Comparison of ENCODE assay signal across 8 cellular contexts in genomic region chr9:125200216-125201047, GRCh38. TPM values are rescaled to one million over a fixed set of nuclear protein-coding genes. Genes with fewer than 3 reads are reported as not detected.
DNase-seq lines count a peak whose midpoint lies in the region; ATAC-seq and TF ChIP-seq lines count a peak whose summit lies in the region.

A gene with protein sequence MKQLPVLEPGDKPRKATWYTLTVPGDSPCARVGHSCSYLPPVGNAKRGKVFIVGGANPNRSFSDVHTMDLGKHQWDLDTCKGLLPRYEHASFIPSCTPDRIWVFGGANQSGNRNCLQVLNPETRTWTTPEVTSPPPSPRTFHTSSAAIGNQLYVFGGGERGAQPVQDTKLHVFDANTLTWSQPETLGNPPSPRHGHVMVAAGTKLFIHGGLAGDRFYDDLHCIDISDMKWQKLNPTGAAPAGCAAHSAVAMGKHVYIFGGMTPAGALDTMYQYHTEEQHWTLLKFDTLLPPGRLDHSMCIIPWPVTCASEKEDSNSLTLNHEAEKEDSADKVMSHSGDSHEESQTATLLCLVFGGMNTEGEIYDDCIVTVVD (plus strand): TSS chr9:125200542. CDS start chr9:125203014, 2,472 bp downstream.

- peaks cover 4% of the 10 kb centered on the region; the same call in 1 of the 2 replicates for H3F3A ChIP-seq in GM23338 (replicated peaks; ENCODE audit: low read depth)

- H3K4me2 ChIP-seq in GM23338 = peak within 1 kb of the TSS; percentile 79

- DNase-seq in Daoy (ENCODE audit: low read depth) (peak; percentile 98), GM23338 (ENCODE audit: low spot score) (peak; percentile 97), LHCN-M2 (ENCODE audit: low read depth) (peak; percentile 94), RWPE2 (ENCODE audit: low spot score) (peak; percentile 87), fibroblast of pulmonary artery (ENCODE audit: low read depth) (peak; percentile 97)
- peak; percentile 87 for DNase-seq in activated T-helper 9 cell treated with anti-CD3 and anti-CD28 coated beads, Interleukin-2, amount 50 U/mL, for 16 hours (ENCODE audit: low read depth)

- H3K27me3 Mint-ChIP-seq in GM23338 (ENCODE audit: insufficient read depth, low read depth, poor library complexity) (peaks cover 2% of the 10 kb centered on the region), nephron (ENCODE audit: low read depth) (no peaks in the 10 kb centered on the region)
- H3K27me3 Mint-ChIP-seq in stimulated activated naive CD8-positive, alpha-beta T cell treated with anti-CD3 and anti-CD28 coated beads, Interleukin-15, Interleukin-2, amounts not matched to agents 100 ng/mL and 50 ng/mL, for 24 hours = no peaks in the 10 kb centered on the region

- H3K4me3 ChIP-seq in GM23338 (peak within 1 kb of the TSS; percentile 64), RWPE2 (ENCODE audit: severe bottlenecking) (peak within 1 kb of the TSS; percentile 58), fibroblast of pulmonary artery (replicated peaks; ENCODE audit: low read depth, low read length) (peak within 1 kb of the TSS; percentile 71)

- H3K27me3 ChIP-seq in GM23338 (ENCODE audit: insufficient read depth) (no peaks in the 10 kb centered on the region), RWPE2 (ENCODE audit: insufficient read depth, poor library complexity, severe bottlenecking) (no peaks in the 10 kb centered on the region)

- H3K9me2 ChIP-seq in GM23338 (ENCODE audit: insufficient read depth) = no peaks in the 10 kb centered on the region

- H3K9me3 Mint-ChIP-seq in GM23338 (no peaks in the 10 kb centered on the region), nephron (no peaks in the 10 kb centered on the region)
- no peaks in the 10 kb centered on the region for H3K9me3 Mint-ChIP-seq in stimulated activated naive CD8-positive, alpha-beta T cell treated with anti-CD3 and anti-CD28 coated beads, Interleukin-15, Interleukin-2, amounts not matched to agents 100 ng/mL and 50 ng/mL, for 24 hours

- no peak for TF ChIP-seq CTCF in GM23338 (conservative IDR thresholded peaks at IDR 0.05; ENCODE audit: low read depth in 2 of 2)
- TF ChIP-seq CTCF in RWPE2 (IDR thresholded peaks at IDR 0.05; ENCODE audit: poor library complexity, severe bottlenecking) = no peak
- TF ChIP-seq CTCF in fibroblast of pulmonary artery (IDR thresholded peaks at IDR 0.05; ENCODE audit: low read length, missing control alignments) = no peak
- TF ChIP-seq CTCF in nephron (IDR thresholded peaks at IDR 0.05; ENCODE audit: unreplicated experiment in 3 of 3) = no peak

- H3K36me3 Mint-ChIP-seq in GM23338 (ENCODE audit: low read depth) = peaks cover 12% of the 10 kb centered on the region
- peaks cover 15% of the 10 kb centered on the region for H3K36me3 Mint-ChIP-seq in nephron (ENCODE audit: low read depth)
- H3K36me3 Mint-ChIP-seq in stimulated activated naive CD8-positive, alpha-beta T cell treated with anti-CD3 and anti-CD28 coated beads, Interleukin-15, Interleukin-2, amounts not matched to agents 100 ng/mL and 50 ng/mL, for 24 hours (ENCODE audit: low read depth) = peaks cover 26% of the 10 kb centered on the region

- peaks cover 7% of the 10 kb centered on the region for H3K4me1 Mint-ChIP-seq in GM23338
- H3K4me1 Mint-ChIP-seq in nephron = peaks cover 21% of the 10 kb centered on the region
- peaks cover 30% of the 10 kb centered on the region for H3K4me1 Mint-ChIP-seq in stimulated activated naive CD8-positive, alpha-beta T cell treated with anti-CD3 and anti-CD28 coated beads, Interleukin-15, Interleukin-2, amounts not matched to agents 100 ng/mL and 50 ng/mL, for 24 hours (ENCODE audit: low read depth)

- H3K27ac ChIP-seq in GM23338 (ENCODE audit: low read depth) = peak within 1 kb of the TSS; percentile 89
- H3K27ac ChIP-seq in RWPE2 (ENCODE audit: poor library complexity, severe bottlenecking) = peak within 1 kb of the TSS; percentile 51

- no peaks in the 10 kb centered on the region for H4K20me1 ChIP-seq in GM23338 (replicated peaks; ENCODE audit: insufficient read depth)

- H3K4me1 ChIP-seq in GM23338 (ENCODE audit: insufficient read depth) (peaks cover 7% of the 10 kb centered on the region), RWPE2 (ENCODE audit: insufficient read depth, poor library complexity, severe bottlenecking) (no peaks in the 10 kb centered on the region)

- ATAC-seq in GM23338 (peak; percentile 98), RWPE2 (ENCODE audit: low read depth) (peak; percentile 97)

- H3K4me3 Mint-ChIP-seq in GM23338 = peak within 1 kb of the TSS; percentile 90
- H3K4me3 Mint-ChIP-seq in nephron = peak within 1 kb of the TSS; percentile 84 to 91 (median 88)
- H3K4me3 Mint-ChIP-seq in stimulated activated naive CD8-positive, alpha-beta T cell treated with anti-CD3 and anti-CD28 coated beads, Interleukin-15, Interleukin-2, amounts not matched to agents 100 ng/mL and 50 ng/mL, for 24 hours = peak within 1 kb of the TSS; percentile 97

- H3K27ac Mint-ChIP-seq in GM23338 (peak within 1 kb of the TSS; percentile 90), nephron (peak within 1 kb of the TSS; percentile 72 to 96 (median 93))
- peak within 1 kb of the TSS; percentile 91 for H3K27ac Mint-ChIP-seq in stimulated activated naive CD8-positive, alpha-beta T cell treated with anti-CD3 and anti-CD28 coated beads, Interleukin-15, Interleukin-2, amounts not matched to agents 100 ng/mL and 50 ng/mL, for 24 hours

- H2AFZ ChIP-seq in GM23338 = peak within 1 kb of the TSS; percentile 85

- no peaks in the 10 kb centered on the region; the same call in 1 of the 2 replicates for H3K36me3 ChIP-seq in GM23338 (ENCODE audit: insufficient read depth)
- H3K36me3 ChIP-seq in RWPE2 (ENCODE audit: low read depth) = peaks cover 13% of the 10 kb centered on the region

- H3K9me3 ChIP-seq in RWPE2 (ENCODE audit: severe bottlenecking) = no peaks in the 10 kb centered on the region

- peaks cover 9% of the 10 kb centered on the region; the same call in 1 of the 2 replicates for H3K79me2 ChIP-seq in GM23338 (replicated peaks; ENCODE audit: insufficient read depth)

TF ChIP-seq in GM23338, 12 proteins besides CTCF, POLR2A, EP300 and RAD21:
- TF ChIP-seq ETS1 (IDR thresholded peaks at IDR 0.05) (peak; percentile 53; the same call in 1 of the 2 replicates), ZNF331 (CRISPR knock-in tag; IDR thresholded peaks at IDR 0.05; ENCODE audit: low read depth) (no peak), POLR2AphosphoS5 (IDR thresholded peaks at IDR 0.05; ENCODE audit: low read depth) (peak; percentile 96), EZH2phosphoT487 (IDR thresholded peaks at IDR 0.05; ENCODE audit: unreplicated experiment) (no peak), NANOG (IDR thresholded peaks at IDR 0.05; ENCODE audit: borderline replicate concordance) (no peak), REST (IDR thresholded peaks at IDR 0.05; ENCODE audit: unreplicated experiment) (no peak)

RNA-seq across cellular contexts. Expression of the gene that starts here (rescaled TPM):
- total RNA-seq in Daoy (2014; rRNA removed; shearing (Covaris generic)) = 38.0 and 49.0 TPM in 2 replicates
- total RNA-seq in GM23338 (2014; rRNA removed; shearing (Covaris generic)) = 19.3 and 25.8 TPM in 2 replicates
- 28.5 and 32.7 TPM in 2 replicates for polyA plus RNA-seq in GM23338 (2016; fragmentation: Nextera tagmentation; extraction: Ambion mirVana)
- 24.4 and 24.5 TPM in 2 replicates for total RNA-seq in LHCN-M2 (2014; rRNA removed)
- polyA plus RNA-seq in LHCN-M2 (2012) = 35.2 TPM

Comparison
In these comparisons a context has a peak if more than half of its experiments do, and no peak if none do; other contexts are left out.
1. Peak in every context shown above with its lines: DNase-seq, ATAC-seq, H3K4me3 ChIP-seq and H3K27ac ChIP-seq.